Comparison of ENCODE assay signal across 8 cellular contexts in the genomic region with DNA sequence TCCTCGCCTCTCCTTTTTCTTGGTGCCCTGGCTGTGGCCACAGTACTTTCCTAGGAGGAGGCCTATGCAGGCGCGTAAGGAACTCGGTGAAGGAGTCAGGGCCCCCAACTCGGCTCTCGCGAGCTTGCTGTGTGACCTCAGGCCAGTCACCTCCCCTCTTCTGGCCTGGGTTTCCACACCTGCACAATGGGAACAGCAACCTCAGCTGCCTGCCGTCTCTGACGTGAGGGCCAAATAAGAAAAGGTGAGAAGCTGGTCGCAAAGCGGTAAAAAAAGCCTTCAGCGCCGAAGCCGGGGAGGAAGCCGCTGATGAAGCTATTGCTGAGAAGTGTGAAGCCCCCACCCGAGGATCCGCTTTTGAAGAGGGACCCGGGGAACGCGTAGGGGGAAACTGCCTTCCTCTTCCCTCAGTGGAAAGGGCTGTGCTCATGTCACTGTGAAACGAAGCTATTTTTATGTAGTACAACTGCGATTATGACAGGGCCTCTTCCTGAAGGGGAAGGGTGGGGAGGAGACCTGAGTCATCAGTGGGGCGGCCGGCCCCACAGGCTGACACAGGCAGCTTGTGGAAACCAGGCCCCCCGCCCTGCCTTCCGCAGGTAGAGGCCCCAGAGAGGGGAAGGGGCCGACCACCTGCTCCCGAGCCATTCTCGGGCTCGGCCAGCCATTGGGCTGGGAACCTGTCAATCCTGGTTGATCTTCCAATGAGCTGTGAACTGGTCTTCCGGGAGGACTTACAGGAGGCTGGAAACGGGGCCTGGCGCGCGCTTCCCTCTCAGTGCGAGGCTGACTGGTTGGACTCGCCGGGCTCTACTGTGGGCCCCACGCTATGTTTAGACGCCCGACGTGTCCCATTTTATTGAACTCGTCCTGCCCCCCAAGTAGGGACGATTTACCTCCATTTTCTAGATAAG. TPM values are rescaled to one million over a fixed set of nuclear protein-coding genes. Genes with fewer than 3 reads are reported as not detected.
DNase-seq lines count a peak whose midpoint lies in the region; ATAC-seq, FAIRE-seq and TF ChIP-seq lines count a peak whose summit lies in the region.

No MANE protein-coding gene starts in this region.

- H3K9ac ChIP-seq in H1 (replicated peaks in 1 of 4; ENCODE audit: extremely low read depth in 1 of 4, low read depth in 3 of 4, low read length in 3 of 4) (0 out of 7 replicates have a peak overlapping the region, but pooled peaks of 2 of the 4 experiments have one; percentile 13 to 37), mesendoderm (ENCODE audit: low read length) (peak overlapping the region; percentile 74)

- 27% methylated on average over 44 of the region's 44 CpGs; no CpG with 5 or more reads in 1 of the 2 experiments for WGBS in H1 (ENCODE audit: extremely low coverage in 1 of 2, insufficient coverage in 1 of 2, insufficient read length in 1 of 2, insufficient replicate concordance in 2 of 2, low coverage in 1 of 2, low lambda C conversion rate in 2 of 2, missing lambda C conversion rate in 1 of 2), 2 experiments
- no CpG with 5 or more reads among the region's 44 CpGs for WGBS in mesendoderm (ENCODE audit: extremely low coverage, insufficient coverage, low lambda C conversion rate)

- H3K56ac ChIP-seq in H1 (replicated peaks; ENCODE audit: insufficient read length, low read depth, low read length) = peak overlapping the region; percentile 81
- H3K56ac ChIP-seq in mesendoderm (ENCODE audit: low read length) = peak overlapping the region; percentile 85

- H3K9me3 ChIP-seq in H1 (ENCODE audit: insufficient read depth in 2 of 2, low read depth in 1 of 2, low read length in 1 of 2) = no peaks in the 10 kb centered on the region

- H3K4ac ChIP-seq in H1 (replicated peaks; ENCODE audit: insufficient read length, low read depth, low read length) = peak overlapping the region; percentile 40
- H3K4ac ChIP-seq in mesendoderm (ENCODE audit: low read depth, low read length) = no peak overlapping the region

- H3K18ac ChIP-seq in H1 (ENCODE audit: extremely low read depth, low read length) = peak overlapping the region; percentile 85
- peak overlapping the region; percentile 52 for H3K18ac ChIP-seq in mesendoderm (ENCODE audit: low read length)

- H2BK120ac ChIP-seq in H1 (replicated peaks; ENCODE audit: low read depth, low read length) = peak overlapping the region; percentile 16
- H2BK120ac ChIP-seq in mesendoderm (ENCODE audit: low read depth, low read length) = peak overlapping the region; percentile 31

- no peak overlapping the region for H3K23ac ChIP-seq in H1 (ENCODE audit: insufficient read length)
- no peak overlapping the region for H3K23ac ChIP-seq in mesendoderm (ENCODE audit: low read length)

- no peak for TF ChIP-seq CTCF in H1 (IDR thresholded peaks at IDR 0.05; ENCODE audit: control extremely low read depth in 1 of 3, insufficient read depth in 1 of 3, low read depth in 1 of 3, low read length in 3 of 3)

- ATAC-seq in HG02642 (IDR thresholded peaks at IDR 0.05; ENCODE audit: poor library complexity, unreplicated experiment) = peak; percentile 75

- no peaks in the 10 kb centered on the region for H3K27me3 ChIP-seq in H1 (replicated peaks in 1 of 4; ENCODE audit: control insufficient read depth in 3 of 4, extremely low read depth in 1 of 4, insufficient read depth in 3 of 4, low read length in 3 of 4)
- H3K27me3 ChIP-seq in mesendoderm (ENCODE audit: insufficient read depth, low read length, poor library complexity) = no peaks in the 10 kb centered on the region

- H2BK20ac ChIP-seq in H1 (ENCODE audit: low read length) = no peak overlapping the region

- H3K4me3 ChIP-seq in H1 (ENCODE audit: extremely low read depth in 1 of 4, insufficient read depth in 2 of 4, low read depth in 3 of 4, low read length in 4 of 4) (peak overlapping the region; percentile 21 to 62 (median 37); a peak in 6 of 8 replicates), mesendoderm (ENCODE audit: low read length) (peak overlapping the region; percentile 30)

- H3K4me2 ChIP-seq in H1 (ENCODE audit: insufficient read depth in 1 of 2, low read depth in 2 of 2, low read length in 2 of 2) (peak overlapping the region; percentile 81 to 83), mesendoderm (ENCODE audit: low read length) (peak overlapping the region; percentile 78)

- peak overlapping the region; percentile 7 for H4K8ac ChIP-seq in H1 (ENCODE audit: extremely low read depth, insufficient read depth, low read length)
- H4K8ac ChIP-seq in mesendoderm (ENCODE audit: low read depth, low read length) = peak overlapping the region; percentile 82

- H3K27ac ChIP-seq in H1 (ENCODE audit: low read depth, low read length) (no peak overlapping the region; the same call in 1 of the 2 replicates), mesendoderm (ENCODE audit: low read depth, low read length) (peak overlapping the region; percentile 73)

- H3K14ac ChIP-seq in H1 (ENCODE audit: insufficient read length) = no peak overlapping the region

- H2AK5ac ChIP-seq in H1 (ENCODE audit: low read depth, low read length) = 0 out of 2 replicates have a peak overlapping the region, but pooled peaks have one; percentile 32
- H2AK5ac ChIP-seq in mesendoderm (ENCODE audit: low read length) = no peak overlapping the region

- H3K79me1 ChIP-seq in H1 (ENCODE audit: low read depth, low read length) = no peaks in the 10 kb centered on the region
- H3K79me1 ChIP-seq in mesendoderm (ENCODE audit: low read length) = no peaks in the 10 kb centered on the region

- TF ChIP-seq RAD21 in H1 (IDR thresholded peaks at IDR 0.05 in 1 of 2, conservative IDR thresholded peaks at IDR 0.05 in 1 of 2; ENCODE audit: low read depth in 2 of 2, low read length in 2 of 2) = no peak

- CTCF ChIA-PET in H1 (lab: Charles Lee; ENCODE audit: partially characterized antibody) = interaction anchor here (1.0 to 2.8 kb wide), 12 partner anchors 10 to 189 kb away, joined by 3 to 12 read pairs (median 6); no protein-coding TSS in a partner anchor

- TF ChIP-seq EP300 in H1 (IDR thresholded peaks at IDR 0.05; ENCODE audit: borderline replicate concordance in 1 of 2, low read depth in 2 of 2, low read length in 2 of 2) = no peak

- H3K79me2 ChIP-seq in H1 (ENCODE audit: control insufficient read depth in 1 of 2, insufficient read depth in 2 of 2, low read length in 2 of 2) = no peaks in the 10 kb centered on the region
- H3K79me2 ChIP-seq in mesendoderm (ENCODE audit: control insufficient read depth, insufficient read depth, low read length) = no peaks in the 10 kb centered on the region

- POLR2A ChIA-PET in H1 (lab: Charles Lee; ENCODE audit: partially characterized antibody) = interaction anchor here (0.5 to 2.9 kb wide), 22 partner anchors 8 to 411 kb away, joined by 3 to 16 read pairs (median 6); partner anchors contain the start of genes ANKDD1A, PIF1 and RNU5B-1

- H3K36me3 ChIP-seq in H1 (ENCODE audit: control insufficient read depth in 2 of 4, insufficient read depth in 4 of 4, low read length in 3 of 4) (no peaks in the 10 kb centered on the region), mesendoderm (ENCODE audit: control insufficient read depth, insufficient read depth, low read length) (no peaks in the 10 kb centered on the region)

- FAIRE-seq in GM12891 (lab: Jason Lieb, UNC) = peak; percentile 96
- no peak for FAIRE-seq in H1 (lab: Jason Lieb, UNC)

- H2AFZ ChIP-seq in H1 (ENCODE audit: low read length) = peak overlapping the region; percentile 52; the same call in 1 of the 2 replicates

- H3K23me2 ChIP-seq in H1 (ENCODE audit: low read depth, low read length) = peaks cover 10% of the 10 kb centered on the region; the same call in 1 of the 2 replicates

- H2BK12ac ChIP-seq in H1 (ENCODE audit: low read depth, low read length) = peak overlapping the region; percentile 93; the same call in 1 of the 2 replicates

- H4K5ac ChIP-seq in H1 (ENCODE audit: insufficient read length, low read depth, low read length) (peak overlapping the region; percentile 91), mesendoderm (ENCODE audit: low read length) (peak overlapping the region; percentile 84)

- TF ChIP-seq POLR2A in GM12891 (IDR thresholded peaks at IDR 0.05; ENCODE audit: low read depth, low read length) (peak; percentile 74), H1 (IDR thresholded peaks at IDR 0.05; ENCODE audit: control extremely low read depth in 1 of 2, low read depth in 2 of 2, low read length in 2 of 2) (no peak)

- peak overlapping the region; percentile 69 for H4K91ac ChIP-seq in H1 (replicated peaks; ENCODE audit: insufficient read length, low read length)

- H2BK5ac ChIP-seq in H1 (ENCODE audit: low read depth, low read length) = peak overlapping the region; percentile 88
- H2BK5ac ChIP-seq in mesendoderm (ENCODE audit: low read length) = peak overlapping the region; percentile 54

- peaks cover 7 to 26% (median 14%) of the 10 kb centered on the region in 4 experiments; a peak in 6 of 7 replicates for H3K4me1 ChIP-seq in H1 (replicated peaks in 1 of 4; ENCODE audit: control insufficient read depth in 3 of 4, insufficient read depth in 4 of 4, low read length in 3 of 4)
- peaks cover 3% of the 10 kb centered on the region for H3K4me1 ChIP-seq in mesendoderm (ENCODE audit: control insufficient read depth, low read depth, low read length)

- H4K20me1 ChIP-seq in H1 (replicated peaks in 1 of 2; ENCODE audit: control insufficient read depth in 1 of 2, insufficient read depth in 2 of 2, low read length in 2 of 2) = no peaks in the 10 kb centered on the region

- peak; percentile 78 for DNase-seq in GM12891 (ENCODE audit: insufficient read length, low spot score)
- DNase-seq in NCI-H226 = peak; percentile 79
- peak; percentile 88 to 92 (median 92) for DNase-seq in activated CD8-positive, alpha-beta memory T cell treated with anti-CD3 and anti-CD28 coated beads for 48 hours (ENCODE audit: low read depth in 2 of 3, low spot score in 2 of 3)
- peak; percentile 96 for DNase-seq in H1 (ENCODE audit: low read depth in 1 of 2, low spot score in 2 of 2)
- DNase-seq in mesendoderm = peak; percentile 100
- DNase-seq in stimulated activated CD8-positive, alpha-beta memory T cell treated with anti-CD3 and anti-CD28 coated beads, Interleukin-12 subunit alpha, Interleukin-12 subunit beta, amount 100 ng/mL, for 1 hour (ENCODE audit: low read depth) = peak; percentile 94
- no peak for DNase-seq in NCI-H1105 (lab: John Stamatoyannopoulos, UW)

- H2BK15ac ChIP-seq in H1 (ENCODE audit: low read length) = peak overlapping the region; percentile 95
- no peak overlapping the region for H2BK15ac ChIP-seq in mesendoderm (replicated peaks; ENCODE audit: low read depth)

RNA-seq across cellular contexts. Expression of gene ANKDD1A, which starts 18.0 kb away (rescaled TPM):
- polyA plus RNA-seq in GM12891 (2012; ENCODE audit: low read depth, missing spikeins) = 1.9 TPM
- 5.0 and 5.7 TPM in 2 replicates for total RNA-seq in H1 (2021; fragmentation: NEBNext Ultra II Directional; extraction: Animal tissue kit (Norgen Biotek cat#: 25700))
- polyA plus RNA-seq in H1 (2011; rRNA removed) = 4.1 and 6.8 TPM in 2 replicates
- polyA plus RNA-seq in H1 (2011; cell fraction: cytosol; rRNA removed) = 5.8 TPM
- polyA plus RNA-seq in H1 (2011; cell fraction: nucleus; rRNA removed) = 24.6 TPM
- 3.7 to 5.5 TPM (median 4.6 TPM) in 4 replicates for polyA plus RNA-seq in H1 (2012, experiment 1 of 2)
- polyA plus RNA-seq in H1 (2012, experiment 2 of 2) = 1.8 TPM
- polyA plus RNA-seq in H1 (2013, experiment 1 of 2) = 2.9 TPM
- polyA plus RNA-seq in H1 (2013, experiment 2 of 2) = 3.0 TPM
- 7.9 and 11.9 TPM in 2 replicates for polyA minus RNA-seq in H1 (2011; rRNA and poly(A)+ RNA removed)
- polyA minus RNA-seq in H1 (2011; cell fraction: cytosol; rRNA and poly(A)+ RNA removed) = 3.4 TPM
- polyA minus RNA-seq in H1 (2011; cell fraction: nucleus; rRNA and poly(A)+ RNA removed) = 20.7 TPM
- polyA plus RNA-seq in mesendoderm (2013, experiment 1 of 2) = 1.2 TPM
- polyA plus RNA-seq in mesendoderm (2013, experiment 2 of 2) = 1.4 TPM

RNA-seq across cellular contexts. Expression of gene PLEKHO2, which starts 52.0 kb away (rescaled TPM):
- polyA plus RNA-seq in GM12891 (2012; ENCODE audit: low read depth, missing spikeins) = 14.7 TPM
- 20.1 and 20.3 TPM in 2 replicates for total RNA-seq in H1 (2021; fragmentation: NEBNext Ultra II Directional; extraction: Animal tissue kit (Norgen Biotek cat#: 25700))
- 16.9 and 19.7 TPM in 2 replicates for polyA plus RNA-seq in H1 (2011; rRNA removed)
- polyA plus RNA-seq in H1 (2011; cell fraction: cytosol; rRNA removed) = 16.6 TPM
- polyA plus RNA-seq in H1 (2011; cell fraction: nucleus; rRNA removed) = 31.1 TPM
- 18.9 to 22.4 TPM (median 21.2 TPM) in 4 replicates for polyA plus RNA-seq in H1 (2012, experiment 1 of 2)
- polyA plus RNA-seq in H1 (2012, experiment 2 of 2) = 20.6 TPM
- 12.5 TPM for polyA plus RNA-seq in H1 (2013, experiment 1 of 2)
- 12.7 TPM for polyA plus RNA-seq in H1 (2013, experiment 2 of 2)
- 13.3 and 19.6 TPM in 2 replicates for polyA minus RNA-seq in H1 (2011; rRNA and poly(A)+ RNA removed)
- polyA minus RNA-seq in H1 (2011; cell fraction: cytosol; rRNA and poly(A)+ RNA removed) = 14.6 TPM
- 11.1 TPM for polyA minus RNA-seq in H1 (2011; cell fraction: nucleus; rRNA and poly(A)+ RNA removed)
- polyA plus RNA-seq in mesendoderm (2013, experiment 1 of 2) = 10.9 TPM
- polyA plus RNA-seq in mesendoderm (2013, experiment 2 of 2) = 11.2 TPM
